Comparison of ENCODE assay signal across 31 cellular contexts in genomic region chr4:87632469-87632868, GRCh38. TPM values are rescaled to one million over a fixed set of nuclear protein-coding genes. Genes with fewer than 3 reads are reported as not detected.
DNase-seq lines count a peak whose midpoint lies in the region; ATAC-seq and TF ChIP-seq lines count a peak whose summit lies in the region.
"Had no signal": no experiment of that assay in that cellular context is flagged by ENCODE, and none has a peak within 500 bp of the region (broad histone marks: within the 10 kb centered on the region; RNA-seq: fewer than 3 reads in every experiment).

No MANE protein-coding gene starts in this region.

- H3K4me3 ChIP-seq in fibroblast of mammary gland (ENCODE audit: control insufficient read depth, low read depth, low read length) (no peak overlapping the region), thoracic aorta (no peak overlapping the region)
- H3K4me3 ChIP-seq: BLaER1, dorsolateral prefrontal cortex, HAP-1, spleen had no signal

- H3K27ac ChIP-seq in thoracic aorta: peak overlapping the region; percentile 19 to 28
- H3K27ac ChIP-seq: BLaER1, RWPE1, spleen had no signal

- no peaks in the 10 kb centered on the region for H3K9me3 ChIP-seq in thoracic aorta
- H3K9me3 ChIP-seq: BLaER1, HAP-1, spleen had no signal

- H3K27me3 ChIP-seq in thoracic aorta (replicated peaks; ENCODE audit: insufficient read depth): no peaks in the 10 kb centered on the region
- H3K27me3 ChIP-seq: BLaER1, dorsolateral prefrontal cortex had no signal

- no peaks in the 10 kb centered on the region for H3K36me3 ChIP-seq in thoracic aorta
- H3K36me3 ChIP-seq: BLaER1, HAP-1, spleen had no signal

- DNase-seq in HT1080 (ENCODE audit: low read depth) (peak; percentile 54), amniotic epithelial cell (ENCODE audit: low read depth) (peak; percentile 51), fibroblast of mammary gland (ENCODE audit: low read depth) (peak; percentile 11), thoracic aorta (ENCODE audit: low spot score) (no peak), Right ventricle myocardium superior (no peak), HuH-7.5 (ENCODE audit: low spot score) (no peak)
- DNase-seq in activated CD4-positive, alpha-beta T cell treated with anti-CD3 and anti-CD28 coated beads for 48 hours: no peak
- DNase-seq: activated CD4-positive, alpha-beta T cell treated with anti-CD3 and anti-CD28 coated beads, Interleukin-2, amount 50 U/mL, for 4 hours; activated CD4-positive, CD25-positive, alpha-beta regulatory T cell; activated gamma-delta T cell treated with Interleukin-2 at 50 U/mL for 16 hours; activated naive CD8-positive, alpha-beta T cell treated with anti-CD3 and anti-CD28 coated beads, Interleukin-2, amount 10 ng/mL, durations not matched to agents 7 days and 5 days; activated T-cell treated with anti-CD3 and anti-CD28 coated beads, Interleukin-2, amount 50 U/mL, for 48 hours; DMS 273 treated with DMSO at 0.1 percent for 48 hours; dorsolateral prefrontal cortex; NCI-H510A; posterior cingulate gyrus; right cardiac atrium; spleen; stimulated activated CD4-positive, alpha-beta T cell treated with anti-CD3 and anti-CD28 coated beads, Interleukin-2, amount 100 ng/mL, for 24 hours; stimulated activated naive CD8-positive, alpha-beta T cell treated with anti-CD3 and anti-CD28 coated beads, Interleukin-15, Interleukin-2, amounts not matched to agents 100 U/mL and 50 U/mL, for 24 hours had no signal

- H3K4me1 ChIP-seq in thoracic aorta (ENCODE audit: control insufficient read depth in 1 of 2, low read depth in 2 of 2): peaks cover 24 to 26% of the 10 kb centered on the region in 2 donors
- H3K4me1 ChIP-seq: BLaER1, HAP-1 had no signal

- no peak for TF ChIP-seq CTCF in fibroblast of mammary gland (conservative IDR thresholded peaks at IDR 0.05; ENCODE audit: control insufficient read depth, insufficient read depth, low read depth, low read length)
- no peak for TF ChIP-seq CTCF in thoracic aorta (IDR thresholded peaks at IDR 0.05)

- intact Hi-C loops in Right ventricle myocardium superior (cut with DNase I): no loop called here

- ATAC-seq in thoracic aorta (ENCODE audit: insufficient number of reproducible peaks, low FRiP score, low read depth) (no peak), Right ventricle myocardium superior (ENCODE audit: poor library complexity) (no peak)
- ATAC-seq: left lobe of liver; right cardiac atrium; stimulated activated naive CD8-positive, alpha-beta T cell treated with anti-CD3 and anti-CD28 coated beads, Interleukin-15, Interleukin-2, amounts not matched to agents 100 U/mL and 50 U/mL, for 24 hours had no signal

RNA-seq across cellular contexts. Expression of gene DMP1, which starts 17.6 kb away (rescaled TPM):
- total RNA-seq in HT1080 (2014; rRNA removed; shearing (Covaris generic)): not detected in 2 replicates
- not detected in 2 replicates for polyA plus RNA-seq in HT1080 (2015; cell fraction: cytosol; rRNA removed)
- polyA plus RNA-seq in HT1080 (2015; cell fraction: nucleus; rRNA removed): 0.06 TPM in 1 of 2 replicates, not detected in the other
- total RNA-seq in thoracic aorta (under 1 TPM in 1 of 2 donors, not detected in 1; 0.21 TPM), Right ventricle myocardium superior (not detected)
- total RNA-seq: activated naive CD8-positive, alpha-beta T cell treated with anti-CD3 and anti-CD28 coated beads, Interleukin-2, amount 10 ng/mL, durations not matched to agents 7 days and 5 days; cerebellum; fibroblast of lung; G401; glomerular endothelial cell; left lobe of liver; mesenteric fat pad; OCI-LY7; right cardiac atrium; spleen had no signal
- polyA plus RNA-seq: AG04450, fibroblast of lung, right cardiac atrium had no signal

RNA-seq across cellular contexts. Expression of gene DSPP, which starts 24.1 kb away (rescaled TPM):
- not detected in 2 replicates for total RNA-seq in HT1080 (2014; rRNA removed; shearing (Covaris generic))
- not detected in 2 replicates for polyA plus RNA-seq in HT1080 (2015; cell fraction: cytosol; rRNA removed)
- polyA plus RNA-seq in HT1080 (2015; cell fraction: nucleus; rRNA removed): not detected in 2 replicates
- total RNA-seq in thoracic aorta (not detected), Right ventricle myocardium superior (not detected)
- total RNA-seq: activated naive CD8-positive, alpha-beta T cell treated with anti-CD3 and anti-CD28 coated beads, Interleukin-2, amount 10 ng/mL, durations not matched to agents 7 days and 5 days; fibroblast of lung; G401; glomerular endothelial cell; left lobe of liver; mesenteric fat pad; OCI-LY7; right cardiac atrium; spleen had no signal
- polyA plus RNA-seq: AG04450, fibroblast of lung, right cardiac atrium, spleen had no signal

Comparison
In these comparisons a context has a peak if more than half of its experiments do, and no peak if none do; other contexts are left out.
1. DNase-seq: peak in HT1080 (single experiment), amniotic epithelial cell (single experiment) and fibroblast of mammary gland (single experiment); none in thoracic aorta (single experiment), activated CD4-positive, alpha-beta T cell treated with anti-CD3 and anti-CD28 coated beads for 48 hours (single experiment), Right ventricle myocardium superior (single experiment) and HuH-7.5 (single experiment).